ENCODE assay signal across 12 cellular contexts in genomic region chr16:80614908-80615696, GRCh38.
DNase-seq lines count a peak whose midpoint lies in the region; ATAC-seq lines count a peak whose summit lies in the region.
"Had no signal": no experiment of that assay in that cellular context is flagged by ENCODE, and none has a peak within 500 bp of the region (broad histone marks: within the 10 kb centered on the region; RNA-seq: fewer than 3 reads in every experiment).

No MANE protein-coding gene starts in this region.

- peaks cover 9% of the 10 kb centered on the region for H3K36me3 ChIP-seq in skeletal muscle satellite cell (ENCODE audit: insufficient read depth, low read length)
- H3K36me3 ChIP-seq: uterus had no signal

- no peak overlapping the region for H3K9ac ChIP-seq in skeletal muscle satellite cell (ENCODE audit: low read depth, low read length)

- H3K4me2 ChIP-seq in skeletal muscle satellite cell (ENCODE audit: low read length): peak overlapping the region; percentile 17

- H3K4me1 ChIP-seq in skeletal muscle satellite cell (ENCODE audit: control insufficient read depth, insufficient read depth, low read length): peaks cover 12% of the 10 kb centered on the region
- H3K4me1 ChIP-seq: uterus had no signal

- DNase-seq in H4 (ENCODE audit: low spot score): peak; percentile 89
- DNase-seq in T1000 (lab: John Stamatoyannopoulos, UW): peak; percentile 30
- DNase-seq in fibroblast of the conjunctiva (ENCODE audit: low read depth): peak; percentile 30
- DNase-seq in activated effector memory CD4-positive, alpha-beta T cell treated with anti-CD3 and anti-CD28 coated beads, Interleukin-2, amount 50 U/mL, for 16 hours: no peak
- DNase-seq: KBM-7, NCI-H2029, uterus had no signal

- no peaks in the 10 kb centered on the region for H3K9me3 ChIP-seq in skeletal muscle satellite cell (replicated peaks; ENCODE audit: low read length)
- H3K9me3 ChIP-seq: uterus had no signal

- H3K4me3 ChIP-seq in skeletal muscle satellite cell (ENCODE audit: low read length): no peak overlapping the region
- H3K4me3 ChIP-seq: uterus had no signal

- ATAC-seq in HG03378 (IDR thresholded peaks at IDR 0.05; ENCODE audit: unreplicated experiment): no peak
- no peak for ATAC-seq in GM19455 (IDR thresholded peaks at IDR 0.05; ENCODE audit: unreplicated experiment)
- ATAC-seq: activated CD4-positive, CD25-positive, alpha-beta regulatory T cell treated with anti-CD3 and anti-CD28 coated beads, Interleukin-2, amount 50 U/mL, for 24 hours; Right ventricle myocardium inferior had no signal

- H3K27me3 ChIP-seq in skeletal muscle satellite cell (ENCODE audit: control insufficient read depth, insufficient read depth, low read length): no peaks in the 10 kb centered on the region
- H3K27me3 ChIP-seq: uterus had no signal
